20 cellular contexts compared by ENCODE assay signal in the genomic region with DNA sequence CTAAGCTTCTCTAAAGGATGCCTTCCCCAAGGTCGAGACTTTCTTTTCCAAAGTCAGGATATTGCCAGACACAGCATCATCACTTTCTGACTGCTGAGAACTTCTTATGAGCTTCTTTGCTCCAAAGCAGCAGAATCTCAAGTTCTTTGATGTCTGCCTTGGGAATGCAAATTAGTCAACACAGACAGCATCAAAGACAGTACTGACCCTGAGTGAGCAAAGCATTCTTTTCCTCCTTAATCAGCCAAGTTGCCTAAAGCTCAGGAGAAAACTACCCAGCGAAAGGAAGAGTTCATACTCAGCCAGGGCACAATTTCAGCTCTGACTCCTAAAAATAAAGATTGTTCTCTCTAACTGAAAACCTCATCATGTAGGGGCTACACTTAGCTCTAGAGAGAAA.
DNase-seq lines count a peak whose midpoint lies in the region; ATAC-seq and TF ChIP-seq lines count a peak whose summit lies in the region.
"Had no signal": no experiment of that assay in that cellular context is flagged by ENCODE, and none has a peak within 500 bp of the region (broad histone marks: within the 10 kb centered on the region; RNA-seq: fewer than 3 reads in every experiment).

No MANE protein-coding gene starts in this region.

- H3K27ac ChIP-seq in iPS-20b (ENCODE audit: low read length) (no peak overlapping the region), smooth muscle cell (ENCODE audit: low read depth) (peak overlapping the region; percentile 91)
- H3K27ac ChIP-seq: BLaER1 treated with 17β-estradiol and CSF1 and Interleukin-3, amounts not matched to agents 10 nM and 100 nM; colonic mucosa; RWPE1; suprapubic skin had no signal

- peaks cover 9% of the 10 kb centered on the region for H3F3A ChIP-seq in smooth muscle cell (ENCODE audit: low read depth)

- H3K9ac ChIP-seq in iPS-20b (ENCODE audit: low read depth, low read length) (0 out of 2 replicates have a peak overlapping the region, but pooled peaks have one; percentile 2), smooth muscle cell (ENCODE audit: low read depth) (peak overlapping the region; percentile 49)
- H3K9ac ChIP-seq: BLaER1 treated with 17β-estradiol and CSF1 and Interleukin-3, amounts not matched to agents 10 nM and 100 nM had no signal

- H3K27me3 ChIP-seq in iPS-20b (ENCODE audit: insufficient read depth, low read length) (no peaks in the 10 kb centered on the region), smooth muscle cell (ENCODE audit: low read depth) (no peaks in the 10 kb centered on the region)
- H3K27me3 ChIP-seq: BLaER1 treated with 17β-estradiol and CSF1 and Interleukin-3, amounts not matched to agents 10 nM and 100 nM; colonic mucosa had no signal

- H3K36me3 ChIP-seq in iPS-20b (ENCODE audit: insufficient read depth, low read depth, low read length) (no peaks in the 10 kb centered on the region), smooth muscle cell (ENCODE audit: low read depth) (no peaks in the 10 kb centered on the region)
- H3K36me3 ChIP-seq: BLaER1 treated with 17β-estradiol and CSF1 and Interleukin-3, amounts not matched to agents 10 nM and 100 nM; colonic mucosa; suprapubic skin had no signal

- H3K4me1 ChIP-seq in iPS-20b (ENCODE audit: insufficient read depth, low read length) (0 out of 2 replicates have a peak, but pooled peaks cover 4% of the 10 kb centered on the region), smooth muscle cell (ENCODE audit: low read depth) (peaks cover 9% of the 10 kb centered on the region)
- H3K4me1 ChIP-seq: BLaER1 treated with 17β-estradiol and CSF1 and Interleukin-3, amounts not matched to agents 10 nM and 100 nM; colonic mucosa; suprapubic skin had no signal

- H3K9me3 ChIP-seq in iPS-20b (ENCODE audit: insufficient read depth, low read depth, low read length) (peaks cover 13% of the 10 kb centered on the region), smooth muscle cell (replicated peaks; ENCODE audit: low read depth) (no peaks in the 10 kb centered on the region)
- H3K9me3 ChIP-seq: colonic mucosa had no signal

- H3K4me3 ChIP-seq in iPS-20b (ENCODE audit: low read length) (no peak overlapping the region), smooth muscle cell (no peak overlapping the region)
- H3K4me3 ChIP-seq: BLaER1 treated with 17β-estradiol and CSF1 and Interleukin-3, amounts not matched to agents 10 nM and 100 nM; colonic mucosa; suprapubic skin had no signal

- peak overlapping the region; percentile 50 for H3K4me2 ChIP-seq in smooth muscle cell
- H3K4me2 ChIP-seq: BLaER1 treated with 17β-estradiol and CSF1 and Interleukin-3, amounts not matched to agents 10 nM and 100 nM had no signal

- DNase-seq in GM04504 (ENCODE audit: low read depth) = peak; percentile 18
- peak; percentile 1 for DNase-seq in amniotic stem cell (lab: John Stamatoyannopoulos, UW)
- no peak for DNase-seq in smooth muscle cell (lab: John Stamatoyannopoulos, UW; ENCODE audit: unreplicated experiment)
- no peak for DNase-seq in DMS153 treated with DMSO at 0.1 percent for 48 hours (lab: John Stamatoyannopoulos, UW; ENCODE audit: unreplicated experiment)
- DNase-seq in NCI-H2107 (lab: John Stamatoyannopoulos, UW) = no peak
- DNase-seq: activated CD4-positive, alpha-beta T cell treated with anti-CD3 and anti-CD28 coated beads, Interleukin-2, amount 10 ng/mL, durations not matched to agents 24 days and 14 days; activated CD8-positive, alpha-beta memory T cell treated with anti-CD3 and anti-CD28 coated beads, Interleukin-2, amount 50 U/mL, for 48 hours; activated gamma-delta T cell; aorta; colonic mucosa; GF-D8; MM.1S; naive B cell; NCI-H187 treated with DMSO at 0.1 percent for 48 hours; SW 1271 had no signal

- H2AFZ ChIP-seq in smooth muscle cell (ENCODE audit: low read depth) = peak overlapping the region; percentile 8

- no peaks in the 10 kb centered on the region for H3K79me2 ChIP-seq in smooth muscle cell (ENCODE audit: low read depth)

- no peak for TF ChIP-seq CTCF in smooth muscle cell (IDR thresholded peaks at IDR 0.05; ENCODE audit: borderline replicate concordance, insufficient read depth, poor library complexity, severe bottlenecking)

- no peak for ATAC-seq in HG02870 (IDR thresholded peaks at IDR 0.05; ENCODE audit: unreplicated experiment)

- WGBS in smooth muscle cell (ENCODE audit: low lambda C conversion rate) = 11% methylated on average over 2 of the region's 2 CpGs

- H4K20me1 ChIP-seq in smooth muscle cell (ENCODE audit: low read depth) = no peaks in the 10 kb centered on the region
- H4K20me1 ChIP-seq: BLaER1 treated with 17β-estradiol and CSF1 and Interleukin-3, amounts not matched to agents 10 nM and 100 nM had no signal

Comparison
In these comparisons a context has a peak if more than half of its experiments do, and no peak if none do; other contexts are left out.
1. DNase-seq: peak in GM04504 (single experiment) and amniotic stem cell (single experiment); none in smooth muscle cell (single experiment), DMS153 treated with DMSO at 0.1 percent for 48 hours (single experiment) and NCI-H2107 (single experiment).